In the genomic region with DNA sequence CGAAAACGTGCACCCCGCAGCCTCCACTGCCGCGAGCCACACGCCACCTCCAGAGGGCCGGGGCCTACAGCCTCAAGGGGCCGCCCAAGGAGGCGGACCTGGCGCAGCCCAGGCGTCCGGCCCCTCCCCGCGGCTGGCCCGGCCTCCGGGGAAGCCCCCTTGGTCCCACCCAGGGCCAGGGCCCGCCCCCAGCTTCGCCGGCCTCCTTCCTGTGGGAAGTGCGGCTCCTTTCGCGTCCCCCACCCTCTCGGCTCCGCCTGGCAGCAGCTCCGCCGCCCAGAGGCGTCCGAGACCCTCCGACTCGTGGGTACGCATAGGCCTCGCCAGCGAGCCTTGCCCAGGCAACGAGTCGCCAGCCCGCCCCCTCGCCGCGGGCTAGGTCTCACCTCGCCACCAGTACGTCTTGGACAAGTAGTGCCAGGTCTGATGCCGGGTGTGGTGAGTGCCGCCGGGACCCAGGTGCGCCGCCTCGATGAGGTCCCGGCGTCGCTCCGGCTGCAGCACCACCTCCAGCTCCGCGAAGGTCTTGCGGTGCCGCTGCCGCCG, we compare ENCODE assay signal across 8 cellular contexts. TPM values are rescaled to one million over a fixed set of nuclear protein-coding genes. Genes with fewer than 3 reads are reported as not detected.
DNase-seq lines count a peak whose midpoint lies in the region; ATAC-seq and TF ChIP-seq lines count a peak whose summit lies in the region.

No MANE protein-coding gene starts in this region.

- no peak overlapping the region for H3K23ac ChIP-seq in trophoblast cell (ENCODE audit: low read length)

- intact Hi-C loops in activated T-helper 2 cell treated with anti-CD3 and anti-CD28 coated beads, Interferon-gamma antibody, Interleukin-2, Interleukin-4, amounts not matched to agents 10 μg/mL and 5 μg/mL and 100 μg/mL, durations not matched to agents 14 hours and 24 hours and 36 hours (cut with micrococcal nuclease): loop anchor here (1.0 to 5.0 kb wide), 8 partner anchors 10 to 1275 kb away; partner anchors contain the start of genes CEP97, LNP1, RPL24 and TFG

- H3K4me3 ChIP-seq in trophoblast cell (ENCODE audit: low read depth, low read length) (peak overlapping the region; percentile 97), upper lobe of left lung (peak overlapping the region; percentile 70 to 97 (median 96))

- peak overlapping the region; percentile 80 for H4K8ac ChIP-seq in trophoblast cell (ENCODE audit: low read depth, low read length)

- peaks cover 7% of the 10 kb centered on the region for H3K79me1 ChIP-seq in trophoblast cell (ENCODE audit: low read length)

- peaks cover 61% of the 10 kb centered on the region for H3K36me3 Mint-ChIP-seq in activated T-helper 2 cell treated with anti-CD3 and anti-CD28 coated beads, Interferon-gamma antibody, Interleukin-2, Interleukin-4, amounts not matched to agents 10 μg/mL and 5 μg/mL and 100 μg/mL, durations not matched to agents 14 hours and 24 hours and 36 hours (ENCODE audit: low read depth)

- peak; percentile 97 to 98 for ATAC-seq in upper lobe of left lung (ENCODE audit: low FRiP score in 2 of 2)

- H3K79me2 ChIP-seq in trophoblast cell (ENCODE audit: control insufficient read depth, insufficient read depth, low read length, poor library complexity): peaks cover 10% of the 10 kb centered on the region

- H2AK5ac ChIP-seq in trophoblast cell (ENCODE audit: low read length): peak overlapping the region; percentile 86

- H3K27me3 ChIP-seq in trophoblast cell (ENCODE audit: insufficient read depth, low read length) (no peaks in the 10 kb centered on the region), upper lobe of left lung (no peaks in the 10 kb centered on the region)

- H2BK12ac ChIP-seq in trophoblast cell (ENCODE audit: low read length): no peak overlapping the region

- TF ChIP-seq POLR2A in upper lobe of left lung (IDR thresholded peaks at IDR 0.05): peak in 3 of 4 donors; percentile 28 to 76 (median 61)

- peak overlapping the region; percentile 57 for H2BK120ac ChIP-seq in trophoblast cell (ENCODE audit: insufficient read depth, low read length, poor library complexity)

- H2BK5ac ChIP-seq in trophoblast cell (ENCODE audit: low read depth, low read length, poor library complexity): peak overlapping the region; percentile 75

- H3K27ac Mint-ChIP-seq in activated T-helper 2 cell treated with anti-CD3 and anti-CD28 coated beads, Interferon-gamma antibody, Interleukin-2, Interleukin-4, amounts not matched to agents 10 μg/mL and 5 μg/mL and 100 μg/mL, durations not matched to agents 14 hours and 24 hours and 36 hours: peak overlapping the region; percentile 94

- H3K36me3 ChIP-seq in trophoblast cell (ENCODE audit: control insufficient read depth in 1 of 2, insufficient read depth in 2 of 2, low read length in 2 of 2): peaks cover 6 to 9% of the 10 kb centered on the region in 2 experiments
- peaks cover 8 to 22% (median 15%) of the 10 kb centered on the region in 4 donors for H3K36me3 ChIP-seq in upper lobe of left lung

- H3K4me3 Mint-ChIP-seq in activated T-helper 2 cell treated with anti-CD3 and anti-CD28 coated beads, Interferon-gamma antibody, Interleukin-2, Interleukin-4, amounts not matched to agents 10 μg/mL and 5 μg/mL and 100 μg/mL, durations not matched to agents 14 hours and 24 hours and 36 hours (ENCODE audit: low read depth): peak overlapping the region; percentile 94

- H3K4me1 ChIP-seq in trophoblast cell (ENCODE audit: control insufficient read depth in 1 of 2, insufficient read depth in 2 of 2, low read length in 2 of 2): peaks cover 0 to 4% of the 10 kb centered on the region in 2 experiments
- H3K4me1 ChIP-seq in upper lobe of left lung: peaks cover 24 to 49% (median 26%) of the 10 kb centered on the region in 4 donors

- H3K27ac ChIP-seq in trophoblast cell (ENCODE audit: low read depth, low read length) (peak overlapping the region; percentile 81), upper lobe of left lung (peak overlapping the region; percentile 93 to 99 (median 95))

- H3K18ac ChIP-seq in trophoblast cell (ENCODE audit: low read length): peak overlapping the region; percentile 83

- peak; percentile 97 for DNase-seq in ELF-1 (ENCODE audit: low read depth, low spot score)
- peak; percentile 87 for DNase-seq in H4 (ENCODE audit: low spot score)
- peak; percentile 98 for DNase-seq in M059J (ENCODE audit: low read depth)
- DNase-seq in activated T-helper 2 cell treated with anti-CD3 and anti-CD28 coated beads, Interferon-gamma antibody, Interleukin-2, Interleukin-4, amounts not matched to agents 10 μg/mL and 5 μg/mL and 100 μg/mL, durations not matched to agents 14 hours and 24 hours and 36 hours (ENCODE audit: low spot score): peak; percentile 94
- DNase-seq in globus pallidus (ENCODE audit: low spot score): peak; percentile 87
- peak; percentile 95 to 96 for DNase-seq in trophoblast cell
- DNase-seq in upper lobe of left lung: peak; percentile 97 to 99
- no peak for DNase-seq in DMS153 treated with DMSO at 0.1 percent for 48 hours (lab: John Stamatoyannopoulos, UW; ENCODE audit: unreplicated experiment)

- H3K9me3 Mint-ChIP-seq in activated T-helper 2 cell treated with anti-CD3 and anti-CD28 coated beads, Interferon-gamma antibody, Interleukin-2, Interleukin-4, amounts not matched to agents 10 μg/mL and 5 μg/mL and 100 μg/mL, durations not matched to agents 14 hours and 24 hours and 36 hours: no peaks in the 10 kb centered on the region

- peak overlapping the region; percentile 83 for H4K12ac ChIP-seq in trophoblast cell (ENCODE audit: low read depth, low read length)

- peak overlapping the region; percentile 85 for H4K91ac ChIP-seq in trophoblast cell (ENCODE audit: low read depth, low read length)

- no peaks in the 10 kb centered on the region for H3K27me3 Mint-ChIP-seq in activated T-helper 2 cell treated with anti-CD3 and anti-CD28 coated beads, Interferon-gamma antibody, Interleukin-2, Interleukin-4, amounts not matched to agents 10 μg/mL and 5 μg/mL and 100 μg/mL, durations not matched to agents 14 hours and 24 hours and 36 hours (ENCODE audit: low read depth)

- H3K4me1 Mint-ChIP-seq in activated T-helper 2 cell treated with anti-CD3 and anti-CD28 coated beads, Interferon-gamma antibody, Interleukin-2, Interleukin-4, amounts not matched to agents 10 μg/mL and 5 μg/mL and 100 μg/mL, durations not matched to agents 14 hours and 24 hours and 36 hours (ENCODE audit: low read depth): peaks cover 43% of the 10 kb centered on the region

- peak overlapping the region; percentile 93 for H3K4me2 ChIP-seq in trophoblast cell (ENCODE audit: low read length)

- no peaks in the 10 kb centered on the region for H3K9me3 ChIP-seq in trophoblast cell (ENCODE audit: insufficient read depth, low read depth, low read length)
- H3K9me3 ChIP-seq in upper lobe of left lung: no peaks in the 10 kb centered on the region

- TF ChIP-seq EP300 in upper lobe of left lung (IDR thresholded peaks at IDR 0.05): peak in 1 of 4 donors; percentile 38

- H2AFZ ChIP-seq in trophoblast cell (ENCODE audit: insufficient read depth, low read length, poor library complexity): peak overlapping the region; percentile 82

- H3K14ac ChIP-seq in trophoblast cell (ENCODE audit: low read length): peak overlapping the region; percentile 94

- H3K9ac ChIP-seq in trophoblast cell (ENCODE audit: low read length): peak overlapping the region; percentile 99

- peak in 4 of 6 experiments; percentile 1 to 20 (median 14) for TF ChIP-seq CTCF in upper lobe of left lung (IDR thresholded peaks at IDR 0.05)

- peak overlapping the region; percentile 22 for H3K4ac ChIP-seq in trophoblast cell (ENCODE audit: low read depth, low read length)

- no CpG with 5 or more reads among the region's 57 CpGs for WGBS in trophoblast cell (ENCODE audit: extremely low coverage, insufficient coverage, insufficient read length)
- WGBS in upper lobe of left lung, 2 donors: 0 to 2% methylated on average over 13 to 17 of the region's 57 CpGs

RNA-seq across cellular contexts. Expression of gene ZBTB11, which starts 0.6 kb away (rescaled TPM):
- total RNA-seq in H4 (2014; rRNA removed; shearing (Covaris generic)): 11.7 and 15.8 TPM in 2 replicates
- total RNA-seq in M059J (2014; rRNA removed; shearing (Covaris generic)): 15.6 and 24.8 TPM in 2 replicates
- 27.5 and 29.6 TPM in 2 replicates for total RNA-seq in activated T-helper 2 cell treated with anti-CD3 and anti-CD28 coated beads, Interferon-gamma antibody, Interleukin-2, Interleukin-4, amounts not matched to agents 10 μg/mL and 5 μg/mL and 100 μg/mL, durations not matched to agents 14 hours and 24 hours and 36 hours
- 9.8 and 10.0 TPM in 2 replicates for polyA plus RNA-seq in trophoblast cell (2013)
- 10 to 100 TPM; 16.3 to 41.4 (median 19.8) TPM for total RNA-seq in upper lobe of left lung

RNA-seq across cellular contexts. Expression of gene RPL24, which starts 10.2 kb away (rescaled TPM):
- total RNA-seq in H4 (2014; rRNA removed; shearing (Covaris generic)): 1,482 and 1,554 TPM in 2 replicates
- 1,314 and 1,490 TPM in 2 replicates for total RNA-seq in M059J (2014; rRNA removed; shearing (Covaris generic))
- 1,565 and 1,599 TPM in 2 replicates for total RNA-seq in activated T-helper 2 cell treated with anti-CD3 and anti-CD28 coated beads, Interferon-gamma antibody, Interleukin-2, Interleukin-4, amounts not matched to agents 10 μg/mL and 5 μg/mL and 100 μg/mL, durations not matched to agents 14 hours and 24 hours and 36 hours
- 2,116 and 2,232 TPM in 2 replicates for polyA plus RNA-seq in trophoblast cell (2013)
- total RNA-seq in upper lobe of left lung: 1,000 to 10,000 TPM in 1 of 6 donors, 100 to 1,000 TPM in 5; 695 to 1,240 (median 904) TPM

RNA-seq across cellular contexts. Expression of gene CEP97, which starts 48.1 kb away (rescaled TPM):
- total RNA-seq in H4 (2014; rRNA removed; shearing (Covaris generic)): 10.3 and 12.3 TPM in 2 replicates
- 19.2 and 28.7 TPM in 2 replicates for total RNA-seq in M059J (2014; rRNA removed; shearing (Covaris generic))
- total RNA-seq in activated T-helper 2 cell treated with anti-CD3 and anti-CD28 coated beads, Interferon-gamma antibody, Interleukin-2, Interleukin-4, amounts not matched to agents 10 μg/mL and 5 μg/mL and 100 μg/mL, durations not matched to agents 14 hours and 24 hours and 36 hours: 26.0 and 26.1 TPM in 2 replicates
- 3.1 and 3.4 TPM in 2 replicates for polyA plus RNA-seq in trophoblast cell (2013)
- total RNA-seq in upper lobe of left lung: 10 to 100 TPM in 1 of 6 donors, 1 to 10 TPM in 5; 4.7 to 14.9 (median 7.7) TPM
